9 cellular contexts compared by ENCODE assay signal in genomic region chr5:123549256-123549904, GRCh38. TPM values are rescaled to one million over a fixed set of nuclear protein-coding genes. Genes with fewer than 3 reads are reported as not detected.
DNase-seq lines count a peak whose midpoint lies in the region; ATAC-seq and TF ChIP-seq lines count a peak whose summit lies in the region.
"Had no signal": no experiment of that assay in that cellular context is flagged by ENCODE, and none has a peak within 500 bp of the region (broad histone marks: within the 10 kb centered on the region; RNA-seq: fewer than 3 reads in every experiment).

No MANE protein-coding gene starts in this region.

- H3K27me3 ChIP-seq in stomach: no peaks in the 10 kb centered on the region

- TF ChIP-seq CTCF in stomach (IDR thresholded peaks at IDR 0.05): no peak

- no peak overlapping the region for H3K4me3 Mint-ChIP-seq in activated CD4-positive, alpha-beta T cell treated with anti-CD3 and anti-CD28 coated beads for 36 hours
- peak overlapping the region; percentile 10 to 89 (median 69) for H3K4me3 Mint-ChIP-seq in naive B cell

- TF ChIP-seq POLR2A in stomach (IDR thresholded peaks at IDR 0.05): no peak

- ATAC-seq in GM19025 (IDR thresholded peaks at IDR 0.05; ENCODE audit: low read depth, unreplicated experiment) (peak; percentile 98), HG03039 (IDR thresholded peaks at IDR 0.05; ENCODE audit: unreplicated experiment) (peak; percentile 99), naive B cell (ENCODE audit: low read depth in 2 of 2) (peak; percentile 98)
- ATAC-seq in activated CD4-positive, alpha-beta T cell treated with anti-CD3 and anti-CD28 coated beads for 36 hours: peak; percentile 98

- H3K36me3 ChIP-seq in stomach: peaks cover 0 to 8% (median under 1%) of the 10 kb centered on the region in 4 donors

- H3K27ac Mint-ChIP-seq in activated CD4-positive, alpha-beta T cell treated with anti-CD3 and anti-CD28 coated beads for 36 hours: peak overlapping the region; percentile 65
- H3K27ac Mint-ChIP-seq in naive B cell: peak overlapping the region; percentile 86 to 98 (median 98)

- DNase-seq in activated CD4-positive, alpha-beta T cell treated with anti-CD3 and anti-CD28 coated beads for 36 hours: peak; percentile 65
- DNase-seq in naive B cell (peak; percentile 78), stomach (no peak), LoVo (ENCODE audit: low spot score) (no peak), NCI-H2171 treated with DMSO at 0.1 percent for 48 hours (lab: John Stamatoyannopoulos, UW) (no peak), AG08395 (ENCODE audit: low spot score) (no peak)
- DNase-seq: IMR-90 had no signal

- H3K27ac ChIP-seq in stomach: no peak overlapping the region

- CTCF ChIA-PET in activated CD4-positive, alpha-beta T cell treated with anti-CD3 and anti-CD28 coated beads for 36 hours (lab: Charles Lee): interaction anchor here (1.5 to 1.9 kb wide), 2 partner anchors 12 to 19 kb away, joined by 3 to 6 read pairs; no protein-coding TSS in a partner anchor

- H3K4me3 ChIP-seq in stomach: no peak overlapping the region

- 70 to 83% (median 81%) methylated on average over 3 of the region's 3 CpGs for WGBS in stomach, 5 donors

- intact Hi-C loops in activated CD4-positive, alpha-beta T cell treated with anti-CD3 and anti-CD28 coated beads for 36 hours (cut with DNase I, micrococcal nuclease): loop anchor here in 1 of 2 experiments (2.0 to 5.0 kb wide), 2 partner anchors 37 to 127 kb away; partner anchors contain the start of genes CEP120 and CSNK1G3
- intact Hi-C loops in stomach (cut with DNase I; ENCODE audit: low total_unique reads): no loop called here

- peaks cover 25% of the 10 kb centered on the region for H3K4me1 Mint-ChIP-seq in activated CD4-positive, alpha-beta T cell treated with anti-CD3 and anti-CD28 coated beads for 36 hours
- H3K4me1 Mint-ChIP-seq in naive B cell: peaks cover 33 to 56% (median 45%) of the 10 kb centered on the region in 3 donors

- peaks cover 0 to 11% (median under 1%) of the 10 kb centered on the region in 4 donors for H3K4me1 ChIP-seq in stomach

- H3K36me3 Mint-ChIP-seq in activated CD4-positive, alpha-beta T cell treated with anti-CD3 and anti-CD28 coated beads for 36 hours (ENCODE audit: low read depth): peaks cover 7% of the 10 kb centered on the region
- peaks cover 0 to 8% of the 10 kb centered on the region in 2 donors for H3K36me3 Mint-ChIP-seq in naive B cell

- POLR2A ChIA-PET in activated CD4-positive, alpha-beta T cell treated with anti-CD3 and anti-CD28 coated beads for 36 hours (lab: Charles Lee): no interaction called here

- TF ChIP-seq EP300 in stomach (IDR thresholded peaks at IDR 0.05): no peak

- H3K9me3 Mint-ChIP-seq in activated CD4-positive, alpha-beta T cell treated with anti-CD3 and anti-CD28 coated beads for 36 hours (ENCODE audit: low read depth): no peaks in the 10 kb centered on the region
- peaks cover 0 to 3% (median 0%) of the 10 kb centered on the region in 7 donors for H3K9me3 Mint-ChIP-seq in naive B cell

- no peaks in the 10 kb centered on the region for H3K27me3 Mint-ChIP-seq in activated CD4-positive, alpha-beta T cell treated with anti-CD3 and anti-CD28 coated beads for 36 hours
- H3K27me3 Mint-ChIP-seq in naive B cell: no peaks in the 10 kb centered on the region

- H3K9me3 ChIP-seq in stomach: no peaks in the 10 kb centered on the region

RNA-seq across cellular contexts. Expression of gene CSNK1G3, which starts 37.4 kb away (rescaled TPM):
- 10 to 100 TPM; 30.6 to 31.5 TPM for total RNA-seq in activated CD4-positive, alpha-beta T cell treated with anti-CD3 and anti-CD28 coated beads for 36 hours
- polyA plus RNA-seq in naive B cell (ENCODE audit: low read depth in 6 of 6): 100 to 1,000 TPM in 4 of 6 donors, 10 to 100 TPM in 2; 92.2 to 123 (median 109) TPM
- 100 to 1,000 TPM in 1 of 5 donors, 10 to 100 TPM in 4; 19.3 to 151 (median 33.5) TPM for total RNA-seq in stomach
- 10 to 100 TPM; 12.9 to 19.1 (median 16.2) TPM for polyA plus RNA-seq in stomach

Comparison
In these comparisons a context has a peak if more than half of its experiments do, and no peak if none do; other contexts are left out.
1. DNase-seq: peak in activated CD4-positive, alpha-beta T cell treated with anti-CD3 and anti-CD28 coated beads for 36 hours (single experiment) and naive B cell (single experiment); none in stomach (single experiment), LoVo (single experiment), NCI-H2171 treated with DMSO at 0.1 percent for 48 hours (single experiment) and AG08395 (single experiment).
2. Peak in every context shown above with its lines, with median percentiles within 50 percentile points of each other: ATAC-seq.